ENCODE assay signal across 1 cellular context in genomic region chr19:38952395-38953165, GRCh38.
TF ChIP-seq lines count a peak whose summit lies in the region.

No MANE protein-coding gene starts in this region.

TF ChIP-seq in H1, 55 proteins besides CTCF, POLR2A, EP300 and RAD21:
- no peak for TF ChIP-seq JUN (IDR thresholded peaks at IDR 0.05; ENCODE audit: low read depth, low read length)
- TF ChIP-seq ATF2 (IDR thresholded peaks at IDR 0.05; ENCODE audit: low read length): no peak
- no peak for TF ChIP-seq SIN3A (conservative IDR thresholded peaks at IDR 0.05 in 1 of 2, IDR thresholded peaks at IDR 0.05 in 1 of 2; ENCODE audit: low read depth in 1 of 2, low read length in 2 of 2)
- TF ChIP-seq SP2 (IDR thresholded peaks at IDR 0.05; ENCODE audit: low read length): no peak
- no peak for TF ChIP-seq MAFK (IDR thresholded peaks at IDR 0.05; ENCODE audit: low read depth, low read length)
- no peak for TF ChIP-seq BRCA1 (IDR thresholded peaks at IDR 0.05; ENCODE audit: low read depth, low read length)
- TF ChIP-seq SUZ12 (IDR thresholded peaks at IDR 0.05; ENCODE audit: low read length): no peak
- no peak for TF ChIP-seq SIX5 (IDR thresholded peaks at IDR 0.05; ENCODE audit: low read depth, low read length)
- no peak for TF ChIP-seq SP4 (IDR thresholded peaks at IDR 0.05; ENCODE audit: low read length)
- no peak for TF ChIP-seq SP1 (IDR thresholded peaks at IDR 0.05; ENCODE audit: low read depth, low read length)
- TF ChIP-seq CBX5 (IDR thresholded peaks at IDR 0.05; ENCODE audit: low read depth, low read length): no peak
- no peak for TF ChIP-seq MAX (IDR thresholded peaks at IDR 0.05)
- TF ChIP-seq USF2 (IDR thresholded peaks at IDR 0.05; ENCODE audit: low read length): no peak
- TF ChIP-seq NANOG (IDR thresholded peaks at IDR 0.05; ENCODE audit: insufficient read depth, low read depth, low read length, poor library complexity, severe bottlenecking): no peak
- no peak for TF ChIP-seq CTBP2 (IDR thresholded peaks at IDR 0.05; ENCODE audit: borderline replicate concordance, insufficient read depth, insufficient read length, low read length)
